1 cellular context compared by ENCODE assay signal in the genomic region with DNA sequence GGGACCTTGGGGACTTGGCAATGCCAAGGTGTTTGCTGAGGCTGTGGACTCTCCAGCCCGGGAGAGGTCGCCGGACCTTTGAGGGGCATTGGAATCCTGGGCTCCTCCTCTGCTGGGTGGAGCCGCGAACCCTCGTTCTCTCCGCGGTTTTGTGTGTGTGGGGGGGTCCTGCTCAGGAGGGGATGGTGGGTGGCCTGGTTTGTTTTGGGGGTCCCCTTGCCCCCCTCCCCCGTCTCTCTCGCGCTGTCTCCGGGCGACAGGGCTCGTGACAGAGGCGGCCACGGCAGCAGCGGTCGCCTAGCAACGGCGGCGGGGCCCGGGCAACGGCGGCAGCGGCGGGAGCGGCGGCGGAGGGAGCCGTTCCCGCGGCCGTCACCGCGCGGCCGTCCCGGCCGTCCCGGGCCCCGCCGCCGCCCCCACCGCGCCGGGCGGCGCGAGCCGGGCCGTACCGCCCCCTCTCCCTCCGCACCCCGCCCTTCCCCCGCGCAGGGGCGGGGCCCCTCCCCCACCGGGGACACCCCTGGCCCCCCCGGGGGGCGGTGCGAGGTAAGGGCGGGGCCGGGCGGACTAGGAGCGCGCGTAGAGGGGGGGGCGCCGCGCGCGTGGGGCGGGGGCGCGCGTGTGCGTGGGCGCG.
TF ChIP-seq lines count a peak whose summit lies in the region.

No MANE protein-coding gene starts in this region.

TF ChIP-seq in endothelial cell of umbilical vein, 7 proteins besides CTCF, POLR2A, EP300 and RAD21:
- TF ChIP-seq POLR2AphosphoS5 (IDR thresholded peaks at IDR 0.05; ENCODE audit: insufficient read depth, low read depth, low read length) (no peak), JUN (IDR thresholded peaks at IDR 0.05; ENCODE audit: borderline replicate concordance, insufficient read depth, insufficient read length, low read depth) (no peak), FOS (IDR thresholded peaks at IDR 0.05; ENCODE audit: borderline replicate concordance, insufficient read depth, low read length) (no peak), MYC (IDR thresholded peaks at IDR 0.05; ENCODE audit: low read depth, low read length) (no peak), EZH2 (IDR thresholded peaks at IDR 0.05; ENCODE audit: borderline replicate concordance, low read depth, low read length, severe bottlenecking) (no peak), GATA2 (IDR thresholded peaks at IDR 0.05; ENCODE audit: insufficient read depth, insufficient read length, low read depth, low read length) (no peak)
- TF ChIP-seq, protein P1, sequence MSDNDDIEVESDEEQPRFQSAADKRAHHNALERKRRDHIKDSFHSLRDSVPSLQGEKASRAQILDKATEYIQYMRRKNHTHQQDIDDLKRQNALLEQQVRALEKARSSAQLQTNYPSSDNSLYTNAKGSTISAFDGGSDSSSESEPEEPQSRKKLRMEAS (IDR thresholded peaks at IDR 0.05; ENCODE audit: insufficient read depth, insufficient read length), result no peak
